7 cellular contexts compared by ENCODE assay signal in genomic region chr18:56637897-56638231, GRCh38. TPM values are rescaled to one million over a fixed set of nuclear protein-coding genes. Genes with fewer than 3 reads are reported as not detected.
A peak's percentile ranks its signal among the peaks of the same experiment; 100 is the strongest.
DNase-seq lines count a peak whose midpoint lies in the region; ATAC-seq and TF ChIP-seq lines count a peak whose summit lies in the region.

No MANE protein-coding gene starts in this region.

- H3K27ac ChIP-seq in HCT116 (ENCODE audit: low read depth, low read length) (peak overlapping the region; percentile 77), OCI-LY3 (ENCODE audit: low read length) (peak overlapping the region; percentile 65), coronary artery (peak overlapping the region; percentile 89 to 95), mesendoderm (ENCODE audit: low read depth, low read length) (peak overlapping the region; percentile 48), upper lobe of right lung (peak overlapping the region; percentile 97)

- TF ChIP-seq CTCF in HCT116 (IDR thresholded peaks at IDR 0.05 in 2 of 3, conservative IDR thresholded peaks at IDR 0.05 in 1 of 3; ENCODE audit: borderline replicate concordance in 1 of 3, insufficient read depth in 1 of 3, low read depth in 2 of 3, low read length in 2 of 3) (no peak), OCI-LY3 (IDR thresholded peaks at IDR 0.05; ENCODE audit: low read depth, low read length) (no peak), coronary artery (IDR thresholded peaks at IDR 0.05) (no peak), upper lobe of right lung (IDR thresholded peaks at IDR 0.05) (no peak)

- POLR2A ChIA-PET in HCT116 (lab: Charles Lee): interaction anchor here (0.7 to 1.7 kb wide), 3 partner anchors 11 to 14 kb away, joined by 3 to 6 read pairs (median 5); partner anchors contain the start of gene WDR7

- no peaks in the 10 kb centered on the region for H3K9me2 ChIP-seq in HCT116 (ENCODE audit: insufficient read depth)

- ATAC-seq in GM18511 (IDR thresholded peaks at IDR 0.05; ENCODE audit: unreplicated experiment) (peak; percentile 22), HCT116 (peak; percentile 14; the same call in 1 of the 2 replicates), upper lobe of right lung (peak; percentile 4)

- H3K36me3 ChIP-seq in HCT116 (ENCODE audit: control insufficient read depth in 1 of 2, insufficient read depth in 2 of 2, low read length in 2 of 2) (0 out of 4 replicates have a peak, but pooled peaks cover 3 to 6% of the 10 kb centered on the region in 2 experiments), OCI-LY3 (replicated peaks; ENCODE audit: low read depth, low read length) (peaks cover 22% of the 10 kb centered on the region), mesendoderm (ENCODE audit: control insufficient read depth, insufficient read depth, low read length) (no peaks in the 10 kb centered on the region), upper lobe of right lung (no peaks in the 10 kb centered on the region)

- H3K9ac ChIP-seq in HCT116 (ENCODE audit: low read length) (peak overlapping the region; percentile 98), OCI-LY3 (ENCODE audit: low read length) (peak overlapping the region; percentile 79), mesendoderm (ENCODE audit: low read length) (peak overlapping the region; percentile 93)

- no peak for TF ChIP-seq POLR2A in HCT116 (IDR thresholded peaks at IDR 0.05; ENCODE audit: borderline replicate concordance, extremely low read depth, insufficient read depth, insufficient read length)

- H3K18ac ChIP-seq in mesendoderm (ENCODE audit: low read length): peak overlapping the region; percentile 85

- peak overlapping the region; percentile 53 for H2BK5ac ChIP-seq in mesendoderm (ENCODE audit: low read length)

- DNase-seq in HCT116 (ENCODE audit: low read depth, low spot score) (no peak), coronary artery (ENCODE audit: low spot score) (no peak), mesendoderm (peak; percentile 14), upper lobe of right lung (no peak), DMS79 treated with DMSO at 0.1 percent for 48 hours (lab: John Stamatoyannopoulos, UW) (no peak)

- intact Hi-C loops in HCT116 (cut with micrococcal nuclease): no loop called here
- intact Hi-C loops in upper lobe of right lung (cut with DNase I): no loop called here

- H2BK15ac ChIP-seq in mesendoderm (replicated peaks; ENCODE audit: low read depth): no peak overlapping the region

- no peaks in the 10 kb centered on the region for H3K27me3 ChIP-seq in HCT116 (ENCODE audit: insufficient read depth, low read length)
- H3K27me3 ChIP-seq in OCI-LY3 (ENCODE audit: low read depth, low read length): no peaks in the 10 kb centered on the region
- no peaks in the 10 kb centered on the region for H3K27me3 ChIP-seq in mesendoderm (ENCODE audit: insufficient read depth, low read length, poor library complexity)
- H3K27me3 ChIP-seq in upper lobe of right lung: no peaks in the 10 kb centered on the region

- H4K20me1 ChIP-seq in HCT116 (ENCODE audit: insufficient read depth) (peaks cover 19% of the 10 kb centered on the region; the same call in 1 of the 2 replicates), OCI-LY3 (ENCODE audit: insufficient read depth, low read length) (peaks cover 41% of the 10 kb centered on the region)

- no peak overlapping the region for H3K23ac ChIP-seq in mesendoderm (ENCODE audit: low read length)

- no TSS peak for BruUV-seq in HCT116 (replicated peaks; lab: Mats Ljungman, UMichigan)

- WGBS in mesendoderm (ENCODE audit: extremely low coverage, insufficient coverage, low lambda C conversion rate): no CpG with 5 or more reads among the region's 11 CpGs

- peak overlapping the region; percentile 96 for H3K56ac ChIP-seq in mesendoderm (ENCODE audit: low read length)

- no peak overlapping the region for H4K8ac ChIP-seq in mesendoderm (ENCODE audit: low read depth, low read length)

- H2AFZ ChIP-seq in HCT116 (ENCODE audit: low read depth, low read length, poor library complexity, severe bottlenecking) (no peak overlapping the region), OCI-LY3 (ENCODE audit: low read depth, low read length) (peak overlapping the region; percentile 44; the same call in 1 of the 2 replicates)

- no peak overlapping the region for H4K5ac ChIP-seq in mesendoderm (ENCODE audit: low read length)

- H3K79me1 ChIP-seq in mesendoderm (ENCODE audit: low read length): peaks cover 2% of the 10 kb centered on the region

- CTCF ChIA-PET in HCT116 (lab: Charles Lee): no interaction called here

- no peak overlapping the region for H2AK5ac ChIP-seq in mesendoderm (ENCODE audit: low read length)

- peaks cover 55% of the 10 kb centered on the region for H3K79me2 ChIP-seq in HCT116 (ENCODE audit: insufficient read depth, low read length)
- peaks cover 58% of the 10 kb centered on the region for H3K79me2 ChIP-seq in OCI-LY3 (ENCODE audit: low read length)
- peaks cover 41% of the 10 kb centered on the region for H3K79me2 ChIP-seq in mesendoderm (ENCODE audit: control insufficient read depth, insufficient read depth, low read length)

- H3K4me3 ChIP-seq in HCT116 (replicated peaks in 1 of 2; ENCODE audit: low read depth in 1 of 2, low read length in 2 of 2): peak overlapping the region; percentile 82 to 96
- H3K4me3 ChIP-seq in OCI-LY3 (ENCODE audit: low read length): peak overlapping the region; percentile 83
- H3K4me3 ChIP-seq in coronary artery: peak overlapping the region; percentile 87
- peak overlapping the region; percentile 91 for H3K4me3 ChIP-seq in mesendoderm (ENCODE audit: low read length)
- peak overlapping the region; percentile 91 for H3K4me3 ChIP-seq in upper lobe of right lung

- peak overlapping the region; percentile 52 for H2BK120ac ChIP-seq in mesendoderm (ENCODE audit: low read depth, low read length)

- H3K9me3 ChIP-seq in HCT116 (ENCODE audit: control insufficient read depth in 1 of 2, insufficient read depth in 1 of 2, low read depth in 1 of 2, low read length in 2 of 2) (no peaks in the 10 kb centered on the region), OCI-LY3 (ENCODE audit: insufficient read depth, low read length) (no peaks in the 10 kb centered on the region), upper lobe of right lung (no peaks in the 10 kb centered on the region)

- peak overlapping the region; percentile 46 for H3K4ac ChIP-seq in mesendoderm (ENCODE audit: low read depth, low read length)

- TF ChIP-seq RAD21 in HCT116 (IDR thresholded peaks at IDR 0.05; ENCODE audit: low read depth): no peak

- peak overlapping the region; percentile 84 for H3K4me2 ChIP-seq in HCT116 (ENCODE audit: low read length)
- peak overlapping the region; percentile 83 for H3K4me2 ChIP-seq in OCI-LY3 (ENCODE audit: low read length)
- peak overlapping the region; percentile 89 for H3K4me2 ChIP-seq in mesendoderm (ENCODE audit: low read length)

- RAD21 ChIA-PET in HCT116 (lab: Charles Lee; ENCODE audit: low non-redundant PET in 1 of 2, low total read pairs in 2 of 2, uncharacterized antibody in 2 of 2, unreplicated experiment in 2 of 2): no interaction called here

- H3K4me1 ChIP-seq in HCT116 (ENCODE audit: control insufficient read depth in 1 of 2, insufficient read depth in 2 of 2, low read length in 2 of 2) (peaks cover 10 to 26% of the 10 kb centered on the region in 2 experiments; a peak in 3 of 4 replicates), OCI-LY3 (ENCODE audit: low read length) (peaks cover 19% of the 10 kb centered on the region), mesendoderm (ENCODE audit: control insufficient read depth, low read depth, low read length) (peaks cover 2% of the 10 kb centered on the region), upper lobe of right lung (peaks cover 22% of the 10 kb centered on the region)

TF ChIP-seq in HCT116, 20 proteins besides CTCF, POLR2A, EP300 and RAD21 (continues in another document):
- TF ChIP-seq, protein P1, sequence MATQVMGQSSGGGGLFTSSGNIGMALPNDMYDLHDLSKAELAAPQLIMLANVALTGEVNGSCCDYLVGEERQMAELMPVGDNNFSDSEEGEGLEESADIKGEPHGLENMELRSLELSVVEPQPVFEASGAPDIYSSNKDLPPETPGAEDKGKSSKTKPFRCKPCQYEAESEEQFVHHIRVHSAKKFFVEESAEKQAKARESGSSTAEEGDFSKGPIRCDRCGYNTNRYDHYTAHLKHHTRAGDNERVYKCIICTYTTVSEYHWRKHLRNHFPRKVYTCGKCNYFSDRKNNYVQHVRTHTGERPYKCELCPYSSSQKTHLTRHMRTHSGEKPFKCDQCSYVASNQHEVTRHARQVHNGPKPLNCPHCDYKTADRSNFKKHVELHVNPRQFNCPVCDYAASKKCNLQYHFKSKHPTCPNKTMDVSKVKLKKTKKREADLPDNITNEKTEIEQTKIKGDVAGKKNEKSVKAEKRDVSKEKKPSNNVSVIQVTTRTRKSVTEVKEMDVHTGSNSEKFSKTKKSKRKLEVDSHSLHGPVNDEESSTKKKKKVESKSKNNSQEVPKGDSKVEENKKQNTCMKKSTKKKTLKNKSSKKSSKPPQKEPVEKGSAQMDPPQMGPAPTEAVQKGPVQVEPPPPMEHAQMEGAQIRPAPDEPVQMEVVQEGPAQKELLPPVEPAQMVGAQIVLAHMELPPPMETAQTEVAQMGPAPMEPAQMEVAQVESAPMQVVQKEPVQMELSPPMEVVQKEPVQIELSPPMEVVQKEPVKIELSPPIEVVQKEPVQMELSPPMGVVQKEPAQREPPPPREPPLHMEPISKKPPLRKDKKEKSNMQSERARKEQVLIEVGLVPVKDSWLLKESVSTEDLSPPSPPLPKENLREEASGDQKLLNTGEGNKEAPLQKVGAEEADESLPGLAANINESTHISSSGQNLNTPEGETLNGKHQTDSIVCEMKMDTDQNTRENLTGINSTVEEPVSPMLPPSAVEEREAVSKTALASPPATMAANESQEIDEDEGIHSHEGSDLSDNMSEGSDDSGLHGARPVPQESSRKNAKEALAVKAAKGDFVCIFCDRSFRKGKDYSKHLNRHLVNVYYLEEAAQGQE (IDR thresholded peaks at IDR 0.05; ENCODE audit: low read depth): no peak
- TF ChIP-seq SRF (IDR thresholded peaks at IDR 0.05; ENCODE audit: low read depth) (no peak), FOSL1 (IDR thresholded peaks at IDR 0.05; ENCODE audit: low read depth) (no peak)

RNA-seq across cellular contexts. Expression of gene TXNL1, which starts 0.5 kb away (rescaled TPM):
- 86.5 TPM for total RNA-seq in HCT116 (2021; ENCODE audit: unreplicated experiment)
- 42.1 and 60.2 TPM in 2 replicates for polyA plus RNA-seq in HCT116 (2012)
- 117 TPM for polyA plus RNA-seq in mesendoderm (2013, experiment 1 of 2)
- polyA plus RNA-seq in mesendoderm (2013, experiment 2 of 2): 116 TPM
- 56.4 TPM for total RNA-seq in upper lobe of right lung

RNA-seq across cellular contexts. Expression of gene WDR7, which starts 13.3 kb away (rescaled TPM):
- 11.5 TPM for total RNA-seq in HCT116 (2021; ENCODE audit: unreplicated experiment)
- polyA plus RNA-seq in HCT116 (2012): 4.5 and 5.9 TPM in 2 replicates
- 10.4 TPM for polyA plus RNA-seq in mesendoderm (2013, experiment 1 of 2)
- 9.8 TPM for polyA plus RNA-seq in mesendoderm (2013, experiment 2 of 2)
- total RNA-seq in upper lobe of right lung: 30.7 TPM
